ENCODE assay signal across 1 cellular context in the genomic region with DNA sequence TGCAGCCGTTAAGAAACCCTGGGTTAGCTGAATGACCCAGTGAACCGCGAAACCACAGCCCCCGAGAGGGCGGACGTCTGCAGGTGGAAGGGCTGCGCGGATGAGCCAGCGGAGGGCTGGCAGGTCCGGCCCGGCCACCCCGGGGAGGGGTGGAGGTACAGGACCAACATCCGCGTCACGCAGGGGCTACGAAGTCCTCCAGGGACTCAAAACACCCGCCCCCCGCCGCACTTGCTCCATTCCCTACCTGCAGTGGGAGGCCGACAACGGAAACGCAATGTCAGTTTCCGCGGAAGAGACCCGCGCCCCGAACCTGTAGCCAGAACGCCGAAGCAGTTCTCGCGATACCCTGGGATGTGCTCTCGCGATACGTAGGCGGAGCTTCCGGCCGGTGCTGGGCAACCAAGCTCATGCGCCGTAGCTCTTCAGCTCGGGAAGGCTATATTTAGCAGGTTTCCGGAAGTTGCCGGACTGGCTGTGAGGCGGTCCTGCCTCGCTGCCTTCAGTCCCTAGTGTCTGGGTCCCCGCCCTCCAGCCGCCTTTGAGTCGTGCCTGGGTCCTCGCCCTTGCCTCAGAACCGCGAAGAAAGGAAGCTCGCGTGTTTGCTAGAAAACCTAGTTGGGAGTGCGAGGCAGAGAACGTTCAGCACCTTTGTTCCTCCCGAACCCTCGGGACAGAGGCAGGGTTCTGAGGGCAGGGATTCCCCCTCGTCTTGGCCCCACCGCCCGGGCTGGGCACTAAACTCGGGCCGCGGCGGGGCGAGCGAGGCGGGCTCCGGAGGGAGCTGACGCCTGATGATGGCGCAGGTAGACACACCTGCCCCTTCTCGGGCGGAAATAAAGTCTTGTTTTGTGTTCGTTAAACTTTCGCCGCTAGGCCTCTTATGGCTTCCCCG.
A peak's percentile ranks its signal among the peaks of the same experiment; 100 is the strongest.
TF ChIP-seq lines count a peak whose summit lies in the region.

Gene OFD1 (plus strand): TSS at position 471 of the 895 bp plus-strand sequence. CDS start 324 bp downstream, at position 795.
Gene TRAPPC2 (minus strand): TSS at position 343 of the 895 bp plus-strand sequence. CDS start 14,657 bp downstream, outside the sequence.

TF ChIP-seq in liver, 16 proteins besides CTCF, POLR2A, EP300 and RAD21 (continued from another document):
- TF ChIP-seq ZBTB33 (IDR thresholded peaks at IDR 0.05): peak; percentile 100
- TF ChIP-seq HNF4A (conservative IDR thresholded peaks at IDR 0.05): no peak
- TF ChIP-seq TAF1 (conservative IDR thresholded peaks at IDR 0.05): peak; percentile 63
- no peak for TF ChIP-seq RXRA (IDR thresholded peaks at IDR 0.05)
- TF ChIP-seq, protein P1, sequence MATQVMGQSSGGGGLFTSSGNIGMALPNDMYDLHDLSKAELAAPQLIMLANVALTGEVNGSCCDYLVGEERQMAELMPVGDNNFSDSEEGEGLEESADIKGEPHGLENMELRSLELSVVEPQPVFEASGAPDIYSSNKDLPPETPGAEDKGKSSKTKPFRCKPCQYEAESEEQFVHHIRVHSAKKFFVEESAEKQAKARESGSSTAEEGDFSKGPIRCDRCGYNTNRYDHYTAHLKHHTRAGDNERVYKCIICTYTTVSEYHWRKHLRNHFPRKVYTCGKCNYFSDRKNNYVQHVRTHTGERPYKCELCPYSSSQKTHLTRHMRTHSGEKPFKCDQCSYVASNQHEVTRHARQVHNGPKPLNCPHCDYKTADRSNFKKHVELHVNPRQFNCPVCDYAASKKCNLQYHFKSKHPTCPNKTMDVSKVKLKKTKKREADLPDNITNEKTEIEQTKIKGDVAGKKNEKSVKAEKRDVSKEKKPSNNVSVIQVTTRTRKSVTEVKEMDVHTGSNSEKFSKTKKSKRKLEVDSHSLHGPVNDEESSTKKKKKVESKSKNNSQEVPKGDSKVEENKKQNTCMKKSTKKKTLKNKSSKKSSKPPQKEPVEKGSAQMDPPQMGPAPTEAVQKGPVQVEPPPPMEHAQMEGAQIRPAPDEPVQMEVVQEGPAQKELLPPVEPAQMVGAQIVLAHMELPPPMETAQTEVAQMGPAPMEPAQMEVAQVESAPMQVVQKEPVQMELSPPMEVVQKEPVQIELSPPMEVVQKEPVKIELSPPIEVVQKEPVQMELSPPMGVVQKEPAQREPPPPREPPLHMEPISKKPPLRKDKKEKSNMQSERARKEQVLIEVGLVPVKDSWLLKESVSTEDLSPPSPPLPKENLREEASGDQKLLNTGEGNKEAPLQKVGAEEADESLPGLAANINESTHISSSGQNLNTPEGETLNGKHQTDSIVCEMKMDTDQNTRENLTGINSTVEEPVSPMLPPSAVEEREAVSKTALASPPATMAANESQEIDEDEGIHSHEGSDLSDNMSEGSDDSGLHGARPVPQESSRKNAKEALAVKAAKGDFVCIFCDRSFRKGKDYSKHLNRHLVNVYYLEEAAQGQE (IDR thresholded peaks at IDR 0.05): peak; percentile 68
- peak; percentile 61 for TF ChIP-seq YY1 (IDR thresholded peaks at IDR 0.05)
- peak; percentile 83 to 89 for TF ChIP-seq GABPA (IDR thresholded peaks at IDR 0.05 in 1 of 2, conservative IDR thresholded peaks at IDR 0.05 in 1 of 2)
- TF ChIP-seq FOXA2 (IDR thresholded peaks at IDR 0.05): no peak
- TF ChIP-seq ATF3 (IDR thresholded peaks at IDR 0.05): no peak
- TF ChIP-seq JUND (IDR thresholded peaks at IDR 0.05): no peak
- no peak for TF ChIP-seq FOXA1 (IDR thresholded peaks at IDR 0.05)
- TF ChIP-seq MAX (IDR thresholded peaks at IDR 0.05): no peak
